Comparison of ENCODE assay signal across 29 cellular contexts in the genomic region with DNA sequence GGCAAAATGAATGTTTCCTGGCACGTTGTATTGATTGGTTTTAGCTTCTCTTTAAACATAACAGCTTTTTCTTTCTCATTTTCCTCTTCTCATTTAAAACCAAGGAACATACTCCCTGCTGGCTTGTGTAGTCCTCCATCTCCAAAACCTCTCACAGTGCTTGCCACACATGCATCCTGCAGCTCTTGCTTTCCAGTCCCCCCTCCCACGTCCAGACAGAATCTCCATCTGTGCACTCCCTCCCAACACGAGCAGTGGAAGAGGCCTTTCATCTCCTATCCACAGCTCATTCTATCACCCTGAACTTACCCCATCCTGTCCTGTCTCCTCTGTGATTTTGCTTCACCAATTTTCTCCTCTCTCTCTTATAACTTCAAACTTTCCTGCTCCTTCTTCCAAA.
"Had no signal": no experiment of that assay in that cellular context is flagged by ENCODE, and none has a peak within 500 bp of the region (broad histone marks: within the 10 kb centered on the region; RNA-seq: fewer than 3 reads in every experiment).

No MANE protein-coding gene starts in this region.

- H3K9me3 Mint-ChIP-seq: activated T-helper 2 cell treated with anti-CD3 and anti-CD28 coated beads, Interferon-gamma antibody, Interleukin-2, Interleukin-4, amounts not matched to agents 10 μg/mL and 5 μg/mL and 100 μg/mL, durations not matched to agents 14 hours and 24 hours and 36 hours had no signal

- H3K9me3 ChIP-seq: body of pancreas, gastroesophageal sphincter, pancreas, stomach, suprapubic skin, tibial artery had no signal

- H3K4me1 Mint-ChIP-seq: activated CD8-positive, alpha-beta memory T cell treated with anti-CD3 and anti-CD28 coated beads, Interleukin-2, amount 10 ng/mL, durations not matched to agents 7 days and 5 days; naive B cell; stimulated activated naive B cell treated with anti-CD40 and anti-IgM and Interleukin-4, amounts not matched to agents 10 μg/mL and 1 μg/mL and 100 μg/mL, for 72 hours had no signal

- H3K4me3 ChIP-seq: body of pancreas, cardiac muscle cell, coronary artery, gastroesophageal sphincter, hepatocyte, pancreas, stomach, suprapubic skin, tibial artery had no signal

- H3K27ac Mint-ChIP-seq: activated CD8-positive, alpha-beta memory T cell treated with anti-CD3 and anti-CD28 coated beads, Interleukin-2, amount 10 ng/mL, durations not matched to agents 7 days and 5 days; activated CD8-positive, alpha-beta T cell treated with anti-CD3 and anti-CD28 coated beads, Interleukin-2, amount 10 ng/mL, durations not matched to agents 7 days and 5 days; activated naive CD8-positive, alpha-beta T cell; activated T-helper 2 cell treated with anti-CD3 and anti-CD28 coated beads, Interferon-gamma antibody, Interleukin-2, Interleukin-4, amounts not matched to agents 10 μg/mL and 5 μg/mL and 100 μg/mL, durations not matched to agents 14 hours and 24 hours and 36 hours; effector memory CD8-positive, alpha-beta T cell; naive B cell; stimulated activated naive B cell treated with anti-CD40 and anti-IgM and Interleukin-4, amounts not matched to agents 10 μg/mL and 1 μg/mL and 100 μg/mL, for 72 hours; WTC11 had no signal

- DNase-seq: activated CD4-positive, alpha-beta T cell treated with anti-CD3 and anti-CD28 coated beads for 1 hour; activated CD4-positive, alpha-beta T cell treated with anti-CD3 and anti-CD28 coated beads, Interleukin-2, amount 50 U/mL, for 1 hour; activated CD8-positive, alpha-beta memory T cell treated with anti-CD3 and anti-CD28 coated beads, Interleukin-2, amount 10 ng/mL, durations not matched to agents 7 days and 5 days; activated CD8-positive, alpha-beta T cell treated with anti-CD3 and anti-CD28 coated beads, Interleukin-2, amount 10 ng/mL, durations not matched to agents 7 days and 5 days; activated T-cell treated with anti-CD3 and anti-CD28 coated beads, Interleukin-2, amount 50 U/mL, for 48 hours; aorta; body of pancreas; effector memory CD8-positive, alpha-beta T cell; kidney; left colon; mammary epithelial cell; naive B cell; pancreas; right cardiac atrium; stimulated activated CD4-positive, alpha-beta T cell treated with anti-CD3 and anti-CD28 coated beads, Interleukin-15, amount 100 ng/mL, for 24 hours; stimulated activated CD4-positive, alpha-beta T cell treated with anti-CD3 and anti-CD28 coated beads, Interleukin-2, amount 100 ng/mL, for 24 hours; stimulated activated naive B cell treated with anti-CD40 and anti-IgM and Interleukin-4, amounts not matched to agents 10 μg/mL and 1 μg/mL and 100 μg/mL, for 72 hours; stomach; T-helper 2 cell; tibial artery had no signal

- H3K4me3 Mint-ChIP-seq: activated CD8-positive, alpha-beta memory T cell treated with anti-CD3 and anti-CD28 coated beads, Interleukin-2, amount 10 ng/mL, durations not matched to agents 7 days and 5 days; activated CD8-positive, alpha-beta T cell treated with anti-CD3 and anti-CD28 coated beads, Interleukin-2, amount 10 ng/mL, durations not matched to agents 7 days and 5 days; activated naive CD8-positive, alpha-beta T cell; effector memory CD8-positive, alpha-beta T cell; naive B cell; stimulated activated naive B cell treated with anti-CD40 and anti-IgM and Interleukin-4, amounts not matched to agents 10 μg/mL and 1 μg/mL and 100 μg/mL, for 72 hours; WTC11 had no signal

- H3K36me3 Mint-ChIP-seq: activated CD8-positive, alpha-beta memory T cell treated with anti-CD3 and anti-CD28 coated beads, Interleukin-2, amount 10 ng/mL, durations not matched to agents 7 days and 5 days; activated naive CD8-positive, alpha-beta T cell; naive B cell; stimulated activated naive B cell treated with anti-CD40 and anti-IgM and Interleukin-4, amounts not matched to agents 10 μg/mL and 1 μg/mL and 100 μg/mL, for 72 hours; WTC11 had no signal

- H3K27me3 Mint-ChIP-seq: activated CD8-positive, alpha-beta memory T cell treated with anti-CD3 and anti-CD28 coated beads, Interleukin-2, amount 10 ng/mL, durations not matched to agents 7 days and 5 days; activated naive CD8-positive, alpha-beta T cell had no signal

- H3K36me3 ChIP-seq: cardiac muscle cell, gastroesophageal sphincter, pancreas, stomach, suprapubic skin, tibial artery had no signal

- H3K27ac ChIP-seq: body of pancreas, cardiac muscle cell, coronary artery, gastroesophageal sphincter, hepatocyte, pancreas, stomach, suprapubic skin, tibial artery had no signal

- FAIRE-seq: endothelial cell of umbilical vein, kidney, pancreas had no signal

- H3K4me1 ChIP-seq: body of pancreas, gastroesophageal sphincter, pancreas, stomach, suprapubic skin, tibial artery had no signal

- H3K27me3 ChIP-seq: body of pancreas, cardiac muscle cell, gastroesophageal sphincter, hepatocyte, pancreas, stomach, suprapubic skin, tibial artery had no signal

- ATAC-seq: activated CD8-positive, alpha-beta memory T cell treated with anti-CD3 and anti-CD28 coated beads, Interleukin-2, amount 10 ng/mL, durations not matched to agents 7 days and 5 days; activated CD8-positive, alpha-beta T cell treated with anti-CD3 and anti-CD28 coated beads, Interleukin-2, amount 10 ng/mL, durations not matched to agents 7 days and 5 days; body of pancreas; effector memory CD8-positive, alpha-beta T cell; gastroesophageal sphincter; left colon; pancreas; right cardiac atrium; WTC11 had no signal
